11 cellular contexts compared by ENCODE assay signal in genomic region chr10:60384708-60385398, GRCh38. TPM values are rescaled to one million over a fixed set of nuclear protein-coding genes. Genes with fewer than 3 reads are reported as not detected.
DNase-seq lines count a peak whose midpoint lies in the region; ATAC-seq lines count a peak whose summit lies in the region.
"Had no signal": no experiment of that assay in that cellular context is flagged by ENCODE, and none has a peak within 500 bp of the region (broad histone marks: within the 10 kb centered on the region; RNA-seq: fewer than 3 reads in every experiment).

No MANE protein-coding gene starts in this region.

- H3K27me3 ChIP-seq in adipocyte (replicated peaks; ENCODE audit: control insufficient read depth, insufficient read depth, low read length), result no peaks in the 10 kb centered on the region
- H3K27me3 ChIP-seq: neural progenitor cell had no signal

- no peak for ATAC-seq in HG02884 (IDR thresholded peaks at IDR 0.05; ENCODE audit: unreplicated experiment)

- peak overlapping the region; percentile 49 for H3K27ac ChIP-seq in temporal lobe (ENCODE audit: low read depth, low read length)
- H3K27ac ChIP-seq: neural progenitor cell had no signal

- H3K9ac ChIP-seq in adipocyte (ENCODE audit: low read length), result peak overlapping the region; percentile 68
- H3K9ac ChIP-seq: neural progenitor cell had no signal

- H3K36me3 ChIP-seq in adipocyte (ENCODE audit: control insufficient read depth, insufficient read depth, low read length, severe bottlenecking), result no peaks in the 10 kb centered on the region
- H3K36me3 ChIP-seq: neural progenitor cell had no signal

- DNase-seq in DMS153 treated with DMSO at 0.1 percent for 48 hours (lab: John Stamatoyannopoulos, UW; ENCODE audit: unreplicated experiment) (peak; percentile 3), DMS153 (lab: John Stamatoyannopoulos, UW) (no peak), adipocyte (ENCODE audit: low read depth) (peak; percentile 90), glomerular endothelial cell (ENCODE audit: extremely low read depth, low read depth, low spot score) (peak; percentile 77), SHP77 (lab: John Stamatoyannopoulos, UW) (no peak)
- no peak for DNase-seq in stimulated activated CD4-positive, alpha-beta T cell treated with anti-CD3 and anti-CD28 coated beads, Interleukin-4, amount 100 ng/mL, for 1 hour
- DNase-seq: activated CD4-positive, alpha-beta memory T cell treated with anti-CD3 and anti-CD28 coated beads, Interleukin-2, amount 10 ng/mL, durations not matched to agents 7 days and 5 days; effector memory CD4-positive, alpha-beta T cell had no signal

- peaks cover 23% of the 10 kb centered on the region for H3K4me1 ChIP-seq in adipocyte (ENCODE audit: control insufficient read depth, insufficient read depth, low read length)

- no peak overlapping the region for H3K4me3 ChIP-seq in adipocyte (ENCODE audit: low read length)
- H3K4me3 ChIP-seq: neural progenitor cell had no signal

- no peaks in the 10 kb centered on the region for H3K9me3 ChIP-seq in adipocyte (ENCODE audit: control insufficient read depth, low read length)

RNA-seq across cellular contexts. Expression of gene ANK3, which starts 4.8 kb away (rescaled TPM):
- total RNA-seq in glomerular endothelial cell (7.9 and 12.9 TPM in 2 replicates), temporal lobe (305 TPM)

Comparison
In these comparisons a context has a peak if more than half of its experiments do, and no peak if none do; other contexts are left out.
1. DNase-seq: peak in DMS153 treated with DMSO at 0.1 percent for 48 hours (single experiment), adipocyte (single experiment) and glomerular endothelial cell (single experiment); none in DMS153 (single experiment), SHP77 (0 of 2) and stimulated activated CD4-positive, alpha-beta T cell treated with anti-CD3 and anti-CD28 coated beads, Interleukin-4, amount 100 ng/mL, for 1 hour (single experiment).
2. RNA of gene ANK3, which starts 4.8 kb away (total RNA-seq): 305 TPM in temporal lobe (single experiment); 7.9 to 12.9 TPM in glomerular endothelial cell; every median in the first group is over 10 times any median in the second.